20 cellular contexts compared by ENCODE assay signal in the genomic region with DNA sequence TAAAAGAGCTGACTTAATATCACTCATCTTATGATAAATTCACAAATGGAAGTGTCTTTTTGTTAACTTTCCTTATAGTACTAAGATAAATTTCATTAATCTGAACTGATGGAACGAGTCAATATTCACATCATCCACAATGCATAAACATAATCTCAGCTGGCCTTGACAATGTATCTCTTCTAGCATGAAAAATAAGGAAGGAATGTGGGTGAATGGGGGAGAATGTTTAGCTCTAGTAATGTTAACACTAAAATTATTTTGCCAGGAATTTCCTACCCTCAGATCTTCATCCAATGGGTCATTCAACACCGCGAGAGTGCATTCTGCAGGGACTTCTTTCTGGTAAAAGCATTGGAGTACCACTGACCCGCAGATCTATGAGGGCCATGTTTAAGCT. TPM values are rescaled to one million over a fixed set of nuclear protein-coding genes. Genes with fewer than 3 reads are reported as not detected.
"Had no signal": no experiment of that assay in that cellular context is flagged by ENCODE, and none has a peak within 500 bp of the region (broad histone marks: within the 10 kb centered on the region; RNA-seq: fewer than 3 reads in every experiment).

No MANE protein-coding gene starts in this region.

- H3K27ac ChIP-seq: HL-60 had no signal

- H3K4me2 ChIP-seq: SK-N-SH had no signal

- DNase-seq: KBM-7, MV-4-11, NCI-H1048, NCI-H1105, NCI-H1417, NCI-H1436 treated with DMSO at 0.1 percent for 48 hours, NCI-H1694, NCI-H187 treated with DMSO at 0.1 percent for 48 hours, NCI-H2029 treated with DMSO at 0.1 percent for 48 hours, NCI-H2171 treated with DMSO at 0.1 percent for 48 hours, NCI-H510A, NCI-H524 treated with DMSO at 0.1 percent for 48 hours, NCI-H69, NCI-H774, RPMI8226, SHP77, SK-N-SH, SW 1271 had no signal

- H3K9ac ChIP-seq: SK-N-SH had no signal

- H3K9me3 ChIP-seq: SK-N-SH had no signal

RNA-seq across cellular contexts. Expression of a gene that starts 15.8 kb away (rescaled TPM):
- total RNA-seq: MCF 10A had no signal
- polyA plus RNA-seq: SK-N-SH had no signal
